ENCODE assay signal across 15 cellular contexts in genomic region chr1:228282329-228283042, GRCh38.
DNase-seq lines count a peak whose midpoint lies in the region; ATAC-seq and TF ChIP-seq lines count a peak whose summit lies in the region.
"Had no signal": no experiment of that assay in that cellular context is flagged by ENCODE, and none has a peak within 500 bp of the region (broad histone marks: within the 10 kb centered on the region; RNA-seq: fewer than 3 reads in every experiment).

No MANE protein-coding gene starts in this region.

- no peak for TF ChIP-seq EP300 in sigmoid colon (IDR thresholded peaks at IDR 0.05)

- H3K9me3 ChIP-seq in RWPE2 (ENCODE audit: severe bottlenecking), result no peaks in the 10 kb centered on the region
- H3K9me3 ChIP-seq in heart right ventricle, result no peaks in the 10 kb centered on the region
- no peaks in the 10 kb centered on the region for H3K9me3 ChIP-seq in sigmoid colon
- H3K9me3 ChIP-seq: esophagus muscularis mucosa, prostate gland had no signal

- H3K4me1 ChIP-seq in RWPE2 (ENCODE audit: insufficient read depth, poor library complexity, severe bottlenecking), result no peaks in the 10 kb centered on the region
- peaks cover 0 to 7% (median 0%) of the 10 kb centered on the region in 9 donors for H3K4me1 ChIP-seq in heart right ventricle
- no peaks in the 10 kb centered on the region for H3K4me1 ChIP-seq in sigmoid colon
- H3K4me1 ChIP-seq: esophagus muscularis mucosa, prostate gland had no signal

- H3K27ac ChIP-seq in RWPE2 (ENCODE audit: poor library complexity, severe bottlenecking) (no peak overlapping the region), heart right ventricle (peak overlapping the region in 2 of 10 donors; percentile 1 to 20), sigmoid colon (no peak overlapping the region)
- H3K27ac ChIP-seq: esophagus muscularis mucosa, prostate gland had no signal

- in situ Hi-C loops in GM13976 (cut with MboI; ENCODE audit: low sequenced_read_pairs, unreplicated experiment), result no loop called here

- no peak for ATAC-seq in RWPE2 (ENCODE audit: low read depth)
- ATAC-seq in heart right ventricle, result peak in 6 of 8 donors; percentile 7 to 67 (median 46)
- no peak for ATAC-seq in GM19328 (IDR thresholded peaks at IDR 0.05; ENCODE audit: unreplicated experiment)
- ATAC-seq in HG03354 (IDR thresholded peaks at IDR 0.05; ENCODE audit: poor library complexity, severe bottlenecking, unreplicated experiment), result no peak
- ATAC-seq: HCT116; stimulated activated memory B cell treated with anti-CD40 and anti-IgM and Interleukin-4, amounts not matched to agents 10 μg/mL and 1 μg/mL and 100 μg/mL, for 72 hours had no signal

- TF ChIP-seq CTCF in GM13976 (IDR thresholded peaks at IDR 0.05; ENCODE audit: borderline replicate concordance, control extremely low read depth, extremely low read depth, insufficient read depth, missing control alignments) (no peak), RWPE2 (IDR thresholded peaks at IDR 0.05; ENCODE audit: poor library complexity, severe bottlenecking) (no peak), heart right ventricle (IDR thresholded peaks at IDR 0.05) (no peak), sigmoid colon (IDR thresholded peaks at IDR 0.05) (no peak)

- no peaks in the 10 kb centered on the region for H3K36me3 ChIP-seq in RWPE2 (ENCODE audit: low read depth)
- peaks cover 0 to 99% (median 34%) of the 10 kb centered on the region in 9 donors for H3K36me3 ChIP-seq in heart right ventricle
- H3K36me3 ChIP-seq in sigmoid colon, result peaks cover 0 to 8% (median 0%) of the 10 kb centered on the region in 4 donors
- H3K36me3 ChIP-seq: prostate gland had no signal

- no peaks in the 10 kb centered on the region for H3K27me3 ChIP-seq in RWPE2 (ENCODE audit: insufficient read depth, poor library complexity, severe bottlenecking)
- H3K27me3 ChIP-seq in heart right ventricle, result no peaks in the 10 kb centered on the region
- H3K27me3 ChIP-seq in sigmoid colon, result no peaks in the 10 kb centered on the region
- H3K27me3 ChIP-seq: esophagus muscularis mucosa had no signal

- H3K4me3 ChIP-seq in RWPE2 (ENCODE audit: severe bottlenecking) (no peak overlapping the region), heart right ventricle (no peak overlapping the region), sigmoid colon (no peak overlapping the region)
- H3K4me3 ChIP-seq: esophagus muscularis mucosa, prostate gland had no signal

- WGBS in heart right ventricle, 2 donors, result 84 to 86% methylated on average over 17 of the region's 17 CpGs
- 90 to 94% methylated on average over 17 of the region's 17 CpGs for WGBS in sigmoid colon, 2 donors

- DNase-seq in GM13976 (ENCODE audit: low spot score), result peak; percentile 28
- DNase-seq in RWPE2 (ENCODE audit: low spot score), result peak; percentile 14
- peak in 1 of 2 donors; percentile 31 for DNase-seq in heart right ventricle
- peak; percentile 54 for DNase-seq in sigmoid colon
- DNase-seq in central memory CD4-positive, alpha-beta T cell, result no peak
- no peak for DNase-seq in amniotic stem cell (lab: John Stamatoyannopoulos, UW)
- DNase-seq: activated naive CD8-positive, alpha-beta T cell treated with anti-CD3 and anti-CD28 coated beads for 36 hours; GDM1; stimulated activated CD4-positive, alpha-beta T cell treated with anti-CD3 and anti-CD28 coated beads, Interleukin-4, amount 100 ng/mL, for 1 hour had no signal

- intact Hi-C loops in heart right ventricle (cut with DNase I) (loop anchor here in 1 of 10 donors (10.0 kb wide), 1 partner anchor 62 kb away; no protein-coding TSS in a partner anchor), sigmoid colon (cut with DNase I) (no loop called here)

- no peak for TF ChIP-seq POLR2A in sigmoid colon (IDR thresholded peaks at IDR 0.05)

Comparison
In these comparisons a context has a peak if more than half of its experiments do, and no peak if none do; other contexts are left out.
1. DNase-seq: peak in GM13976 (single experiment), RWPE2 (single experiment) and sigmoid colon (single experiment); none in central memory CD4-positive, alpha-beta T cell (single experiment) and amniotic stem cell (single experiment).
2. ATAC-seq: peak in heart right ventricle (6 of 8); none in RWPE2 (single experiment), GM19328 (single experiment) and HG03354 (single experiment).